ENCODE assay signal across 9 cellular contexts in the genomic region with DNA sequence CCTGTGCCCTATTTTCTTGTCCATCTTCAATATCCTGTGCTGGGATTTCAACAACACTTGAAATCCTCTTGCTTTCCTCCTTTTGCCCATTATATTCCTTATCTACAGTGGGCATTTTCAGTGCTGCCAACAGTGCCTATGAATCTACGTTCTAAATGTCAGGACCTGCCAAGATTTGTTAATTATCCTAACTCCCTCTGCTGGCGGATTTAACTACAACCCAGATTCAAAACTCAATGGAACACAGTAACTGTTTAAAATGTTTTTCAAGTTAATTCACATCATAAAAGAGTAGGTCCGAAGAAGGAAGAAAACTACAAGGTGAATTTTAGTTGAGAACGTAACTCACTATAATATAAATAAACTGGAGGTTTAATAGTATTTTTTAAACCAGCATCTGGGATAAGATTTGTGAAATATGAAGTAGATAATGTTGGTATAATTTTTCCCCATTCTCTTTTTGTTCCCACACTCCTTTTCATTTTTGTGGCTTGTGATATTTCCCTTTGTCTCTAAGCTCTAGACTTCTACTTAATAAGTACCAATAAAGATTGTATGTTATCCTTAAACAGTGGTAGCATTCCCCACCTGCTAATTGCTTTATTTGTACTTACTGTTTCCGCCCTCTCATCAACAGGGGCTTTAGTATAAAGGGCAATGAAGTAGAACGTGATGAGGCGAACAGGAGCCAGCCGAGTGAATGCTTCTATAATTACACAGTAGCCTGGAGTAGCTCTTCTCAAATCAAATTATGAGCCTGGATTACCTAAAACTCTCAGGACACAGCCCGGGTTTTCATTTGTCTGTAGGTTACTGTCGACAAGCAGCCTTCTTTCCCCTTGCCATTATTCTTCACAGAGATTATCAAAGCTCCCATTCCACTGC.
A peak's percentile ranks its signal among the peaks of the same experiment; 100 is the strongest.
DNase-seq lines count a peak whose midpoint lies in the region; ATAC-seq and TF ChIP-seq lines count a peak whose summit lies in the region.
"Had no signal": no experiment of that assay in that cellular context is flagged by ENCODE, and none has a peak within 500 bp of the region (broad histone marks: within the 10 kb centered on the region; RNA-seq: fewer than 3 reads in every experiment).

No MANE protein-coding gene starts in this region.

- H3K27me3 ChIP-seq in GM23338 (ENCODE audit: insufficient read depth): no peaks in the 10 kb centered on the region
- no peaks in the 10 kb centered on the region for H3K27me3 ChIP-seq in colonic mucosa
- no peaks in the 10 kb centered on the region for H3K27me3 ChIP-seq in neural progenitor cell
- H3K27me3 ChIP-seq in thyroid gland: no peaks in the 10 kb centered on the region

- TF ChIP-seq POLR2A in thyroid gland (IDR thresholded peaks at IDR 0.05): no peak

- peaks cover 9% of the 10 kb centered on the region; the same call in 1 of the 2 replicates for H3K4me1 ChIP-seq in GM23338 (ENCODE audit: insufficient read depth)
- H3K4me1 ChIP-seq in colonic mucosa: no peaks in the 10 kb centered on the region
- peaks cover 29% of the 10 kb centered on the region for H3K4me1 ChIP-seq in neural progenitor cell
- H3K4me1 ChIP-seq in thyroid gland: peaks cover 3 to 7% of the 10 kb centered on the region in 2 donors

- H3K4me3 Mint-ChIP-seq in GM23338 (no peak overlapping the region), neural progenitor cell (no peak overlapping the region)
- H3K4me3 Mint-ChIP-seq: activated naive CD8-positive, alpha-beta T cell had no signal

- CTCF ChIA-PET in AG04449 (lab: Yijun Ruan, JAX): interaction anchor here (0.7 to 1.3 kb wide), 7 partner anchors 9 to 790 kb away, joined by 3 to 5 read pairs (median 3); no protein-coding TSS in a partner anchor

- H3K9ac ChIP-seq in colonic mucosa (ENCODE audit: low read depth in 2 of 2, low read length in 2 of 2) (no peak overlapping the region), neural progenitor cell (no peak overlapping the region)

- H3K79me2 ChIP-seq in GM23338 (replicated peaks; ENCODE audit: insufficient read depth) (no peaks in the 10 kb centered on the region), neural progenitor cell (ENCODE audit: low read depth) (no peaks in the 10 kb centered on the region)

- H3K27ac ChIP-seq in GM23338 (ENCODE audit: low read depth): no peak overlapping the region
- H3K27ac ChIP-seq in colonic mucosa: no peak overlapping the region
- H3K27ac ChIP-seq in neural progenitor cell: peak overlapping the region; percentile 67
- no peak overlapping the region for H3K27ac ChIP-seq in thyroid gland

- ATAC-seq in GM23338: peak; percentile 81

- H3K4me1 Mint-ChIP-seq in GM23338 (peaks cover 18% of the 10 kb centered on the region), neural progenitor cell (peaks cover 43% of the 10 kb centered on the region)

- TF ChIP-seq CTCF in AG04449 (IDR thresholded peaks at IDR 0.05; ENCODE audit: insufficient read depth, low read length, missing control alignments) (peak; percentile 28), GM23338 (conservative IDR thresholded peaks at IDR 0.05; ENCODE audit: low read depth in 2 of 2) (peak; percentile 64 to 77), colonic mucosa (IDR thresholded peaks at IDR 0.05) (peak; percentile 43), neural progenitor cell (IDR thresholded peaks at IDR 0.05) (peak; percentile 77), foreskin fibroblast (IDR thresholded peaks at IDR 0.05; ENCODE audit: low read depth, low read length) (no peak), thyroid gland (IDR thresholded peaks at IDR 0.05) (peak in 2 of 6 experiments; percentile 17 to 24)

- H3K36me3 Mint-ChIP-seq in GM23338 (ENCODE audit: low read depth): no peaks in the 10 kb centered on the region
- H3K36me3 Mint-ChIP-seq in neural progenitor cell: peaks cover 6% of the 10 kb centered on the region
- H3K36me3 Mint-ChIP-seq: activated naive CD8-positive, alpha-beta T cell had no signal

- H3F3A ChIP-seq in GM23338 (replicated peaks; ENCODE audit: low read depth) (no peaks in the 10 kb centered on the region), neural progenitor cell (ENCODE audit: low read depth) (peaks cover 20% of the 10 kb centered on the region)

- H3K27ac Mint-ChIP-seq in GM23338: no peak overlapping the region
- H3K27ac Mint-ChIP-seq in neural progenitor cell: peak overlapping the region; percentile 88
- H3K27ac Mint-ChIP-seq: activated naive CD8-positive, alpha-beta T cell had no signal

- H3K9me3 Mint-ChIP-seq in GM23338 (no peaks in the 10 kb centered on the region), neural progenitor cell (peaks cover 6% of the 10 kb centered on the region)

- intact Hi-C loops in colonic mucosa (cut with DNase I): no loop called here
- intact Hi-C loops in thyroid gland (cut with DNase I): no loop called here

- H3K36me3 ChIP-seq in GM23338 (ENCODE audit: insufficient read depth) (no peaks in the 10 kb centered on the region), colonic mucosa (no peaks in the 10 kb centered on the region), neural progenitor cell (no peaks in the 10 kb centered on the region), thyroid gland (no peaks in the 10 kb centered on the region)

- H2AFZ ChIP-seq in GM23338 (no peak overlapping the region), neural progenitor cell (replicated peaks) (no peak overlapping the region)

- H3K9me2 ChIP-seq in GM23338 (ENCODE audit: insufficient read depth): no peaks in the 10 kb centered on the region

- H3K27me3 Mint-ChIP-seq in GM23338 (ENCODE audit: insufficient read depth, low read depth, poor library complexity) (peaks cover 2% of the 10 kb centered on the region), neural progenitor cell (ENCODE audit: insufficient read depth, low read depth) (peaks cover 2% of the 10 kb centered on the region)

- H4K20me1 ChIP-seq in GM23338 (replicated peaks; ENCODE audit: insufficient read depth) (no peaks in the 10 kb centered on the region), neural progenitor cell (ENCODE audit: low read depth) (no peaks in the 10 kb centered on the region)

- no peak overlapping the region for H3K4me2 ChIP-seq in GM23338
- peak overlapping the region; percentile 40 for H3K4me2 ChIP-seq in neural progenitor cell

- H3K9me3 ChIP-seq in colonic mucosa (no peaks in the 10 kb centered on the region), neural progenitor cell (ENCODE audit: low read depth) (no peaks in the 10 kb centered on the region), thyroid gland (no peaks in the 10 kb centered on the region)

- DNase-seq in AG04449 (ENCODE audit: low read depth, low spot score) (no peak), GM23338 (ENCODE audit: low spot score) (peak; percentile 77), NCI-H510A (lab: John Stamatoyannopoulos, UW) (peak; percentile 76), colonic mucosa (peak; percentile 23), neural progenitor cell (ENCODE audit: low spot score) (peak; percentile 64), foreskin fibroblast (no peak), thyroid gland (no peak)
- DNase-seq in stimulated activated CD4-positive, alpha-beta T cell treated with anti-CD3 and anti-CD28 coated beads, Interleukin-4, amount 100 ng/mL, for 1 hour: no peak

- POLR2A ChIA-PET in AG04449 (lab: Yijun Ruan, JAX): no interaction called here

- H3K4me3 ChIP-seq in AG04449 (ENCODE audit: low read depth, low read length): no peak overlapping the region
- no peak overlapping the region for H3K4me3 ChIP-seq in GM23338
- no peak overlapping the region for H3K4me3 ChIP-seq in colonic mucosa
- H3K4me3 ChIP-seq in neural progenitor cell: no peak overlapping the region
- H3K4me3 ChIP-seq in foreskin fibroblast (ENCODE audit: low read depth in 1 of 2, low read length in 2 of 2): no peak overlapping the region
- no peak overlapping the region for H3K4me3 ChIP-seq in thyroid gland (replicated peaks in 1 of 3)

- 36 to 39% methylated on average over 10 of the region's 10 CpGs for WGBS in thyroid gland, 2 donors

TF ChIP-seq in GM23338, 12 proteins besides CTCF, POLR2A, EP300 and RAD21 (continues in another document):
- TF ChIP-seq EZH2 (IDR thresholded peaks at IDR 0.05; ENCODE audit: low read depth, unreplicated experiment) (no peak), NANOG (IDR thresholded peaks at IDR 0.05; ENCODE audit: borderline replicate concordance) (no peak), ZNF331 (CRISPR knock-in tag; IDR thresholded peaks at IDR 0.05; ENCODE audit: low read depth) (no peak), CREB1 (CRISPR knock-in tag; IDR thresholded peaks at IDR 0.05; ENCODE audit: low read depth) (no peak)
- TF ChIP-seq, protein P1, sequence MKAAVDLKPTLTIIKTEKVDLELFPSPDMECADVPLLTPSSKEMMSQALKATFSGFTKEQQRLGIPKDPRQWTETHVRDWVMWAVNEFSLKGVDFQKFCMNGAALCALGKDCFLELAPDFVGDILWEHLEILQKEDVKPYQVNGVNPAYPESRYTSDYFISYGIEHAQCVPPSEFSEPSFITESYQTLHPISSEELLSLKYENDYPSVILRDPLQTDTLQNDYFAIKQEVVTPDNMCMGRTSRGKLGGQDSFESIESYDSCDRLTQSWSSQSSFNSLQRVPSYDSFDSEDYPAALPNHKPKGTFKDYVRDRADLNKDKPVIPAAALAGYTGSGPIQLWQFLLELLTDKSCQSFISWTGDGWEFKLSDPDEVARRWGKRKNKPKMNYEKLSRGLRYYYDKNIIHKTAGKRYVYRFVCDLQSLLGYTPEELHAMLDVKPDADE (IDR thresholded peaks at IDR 0.05): no peak
- TF ChIP-seq, protein P2, sequence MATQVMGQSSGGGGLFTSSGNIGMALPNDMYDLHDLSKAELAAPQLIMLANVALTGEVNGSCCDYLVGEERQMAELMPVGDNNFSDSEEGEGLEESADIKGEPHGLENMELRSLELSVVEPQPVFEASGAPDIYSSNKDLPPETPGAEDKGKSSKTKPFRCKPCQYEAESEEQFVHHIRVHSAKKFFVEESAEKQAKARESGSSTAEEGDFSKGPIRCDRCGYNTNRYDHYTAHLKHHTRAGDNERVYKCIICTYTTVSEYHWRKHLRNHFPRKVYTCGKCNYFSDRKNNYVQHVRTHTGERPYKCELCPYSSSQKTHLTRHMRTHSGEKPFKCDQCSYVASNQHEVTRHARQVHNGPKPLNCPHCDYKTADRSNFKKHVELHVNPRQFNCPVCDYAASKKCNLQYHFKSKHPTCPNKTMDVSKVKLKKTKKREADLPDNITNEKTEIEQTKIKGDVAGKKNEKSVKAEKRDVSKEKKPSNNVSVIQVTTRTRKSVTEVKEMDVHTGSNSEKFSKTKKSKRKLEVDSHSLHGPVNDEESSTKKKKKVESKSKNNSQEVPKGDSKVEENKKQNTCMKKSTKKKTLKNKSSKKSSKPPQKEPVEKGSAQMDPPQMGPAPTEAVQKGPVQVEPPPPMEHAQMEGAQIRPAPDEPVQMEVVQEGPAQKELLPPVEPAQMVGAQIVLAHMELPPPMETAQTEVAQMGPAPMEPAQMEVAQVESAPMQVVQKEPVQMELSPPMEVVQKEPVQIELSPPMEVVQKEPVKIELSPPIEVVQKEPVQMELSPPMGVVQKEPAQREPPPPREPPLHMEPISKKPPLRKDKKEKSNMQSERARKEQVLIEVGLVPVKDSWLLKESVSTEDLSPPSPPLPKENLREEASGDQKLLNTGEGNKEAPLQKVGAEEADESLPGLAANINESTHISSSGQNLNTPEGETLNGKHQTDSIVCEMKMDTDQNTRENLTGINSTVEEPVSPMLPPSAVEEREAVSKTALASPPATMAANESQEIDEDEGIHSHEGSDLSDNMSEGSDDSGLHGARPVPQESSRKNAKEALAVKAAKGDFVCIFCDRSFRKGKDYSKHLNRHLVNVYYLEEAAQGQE (IDR thresholded peaks at IDR 0.05; ENCODE audit: unreplicated experiment): no peak

Comparison
In these comparisons a context has a peak if more than half of its experiments do, and no peak if none do; other contexts are left out.
1. DNase-seq: peak in GM23338 (single experiment), NCI-H510A (single experiment), colonic mucosa (single experiment) and neural progenitor cell (single experiment); none in AG04449 (single experiment), foreskin fibroblast (0 of 2), thyroid gland (0 of 2) and stimulated activated CD4-positive, alpha-beta T cell treated with anti-CD3 and anti-CD28 coated beads, Interleukin-4, amount 100 ng/mL, for 1 hour (single experiment).